In genomic region chr16:75181630-75182029, GRCh38 we compare ENCODE assay signal across 20 cellular contexts. TPM values are rescaled to one million over a fixed set of nuclear protein-coding genes. Genes with fewer than 3 reads are reported as not detected.
"Had no signal": no experiment of that assay in that cellular context is flagged by ENCODE, and none has a peak within 500 bp of the region (broad histone marks: within the 10 kb centered on the region; RNA-seq: fewer than 3 reads in every experiment).

No MANE protein-coding gene starts in this region.

- H3K4me1 ChIP-seq: gastrocnemius medialis, left lung, parathyroid adenoma, stomach had no signal

- ATAC-seq: esophagus mucosa; gastrocnemius medialis; left lung; sciatic nerve; stimulated activated effector memory CD8-positive, alpha-beta T cell treated with anti-CD3 and anti-CD28 coated beads, Interleukin-12 subunit alpha, Interleukin-12 subunit beta, amount 100 ng/mL, for 72 hours had no signal

- H3K27me3 ChIP-seq: gastrocnemius medialis, left lung, stomach had no signal

- H3K36me3 ChIP-seq: gastrocnemius medialis, left lung, stomach, WERI-Rb-1 had no signal

- H3K4me3 ChIP-seq: gastrocnemius medialis, left lung, smooth muscle cell, stomach had no signal

- DNase-seq: activated CD4-positive, alpha-beta T cell treated with anti-CD3 and anti-CD28 coated beads for 1 hour; effector CD8-positive, alpha-beta T cell; gastrocnemius medialis; head of caudate nucleus; left lung; stimulated activated CD4-positive, alpha-beta T cell treated with anti-CD3 and anti-CD28 coated beads, Interleukin-4, amount 100 ng/mL, for 24 hours; stomach; WERI-Rb-1 had no signal

- H3K27ac ChIP-seq: gastrocnemius medialis, left lung, parathyroid adenoma, stomach, WERI-Rb-1 had no signal

RNA-seq across cellular contexts. Expression of gene CTRB2, which starts 25.3 kb away (rescaled TPM):
- total RNA-seq: activated CD8-positive, alpha-beta memory T cell treated with anti-CD3 and anti-CD28 coated beads for 36 hours; activated T-helper 1 cell treated with anti-CD3 and anti-CD28 coated beads, Interleukin-12 subunit alpha, Interleukin-12 subunit beta, Interleukin-2, Interleukin-4 antibody, amounts not matched to agents 30 ng/mL and 10 ng/mL and 1 ng/mL, durations not matched to agents 14 hours and 24 hours and 36 hours; chondrocyte; esophagus mucosa; kidney epithelial cell; left lung; lung microvascular endothelial cell; mesothelial cell of epicardium; stomach; temporal lobe had no signal

RNA-seq across cellular contexts. Expression of gene CTRB1, which starts 37.2 kb away (rescaled TPM):
- total RNA-seq: activated CD8-positive, alpha-beta memory T cell treated with anti-CD3 and anti-CD28 coated beads for 36 hours; activated T-helper 1 cell treated with anti-CD3 and anti-CD28 coated beads, Interleukin-12 subunit alpha, Interleukin-12 subunit beta, Interleukin-2, Interleukin-4 antibody, amounts not matched to agents 30 ng/mL and 10 ng/mL and 1 ng/mL, durations not matched to agents 14 hours and 24 hours and 36 hours; chondrocyte; gastrocnemius medialis; kidney epithelial cell; left lung; lung microvascular endothelial cell; mesothelial cell of epicardium; smooth muscle cell; stomach; temporal lobe had no signal
